Comparison of ENCODE assay signal across 29 cellular contexts in genomic region chr2:180790891-180791290, GRCh38.
A peak's percentile ranks its signal among the peaks of the same experiment; 100 is the strongest.
DNase-seq lines count a peak whose midpoint lies in the region; ATAC-seq, FAIRE-seq and TF ChIP-seq lines count a peak whose summit lies in the region.
"Had no signal": no experiment of that assay in that cellular context is flagged by ENCODE, and none has a peak within 500 bp of the region (broad histone marks: within the 10 kb centered on the region; RNA-seq: fewer than 3 reads in every experiment).

No MANE protein-coding gene starts in this region.

- no peak overlapping the region for H3K27ac ChIP-seq in testis
- H3K27ac ChIP-seq: BLaER1, heart right ventricle, ovary, upper lobe of right lung had no signal

- H3K4me3 ChIP-seq in bronchial epithelial cell (ENCODE audit: low read depth, low read length): no peak overlapping the region
- H3K4me3 ChIP-seq in fibroblast of the aortic adventitia (ENCODE audit: low read depth, low read length): no peak overlapping the region
- no peak overlapping the region for H3K4me3 ChIP-seq in testis
- H3K4me3 ChIP-seq: BLaER1, GM12878, heart right ventricle, ovary, upper lobe of right lung had no signal

- no peak for TF ChIP-seq POLR2A in testis (IDR thresholded peaks at IDR 0.05)

- in situ Hi-C loops in KBM-7 (cut with MboI; ENCODE audit: low pct_unique_long_range_greater_than_20kb, low sequenced_read_pairs): no loop called here

- ATAC-seq in sciatic nerve: no peak
- ATAC-seq: activated CD8-positive, alpha-beta memory T cell treated with anti-CD3 and anti-CD28 coated beads, Interleukin-2, amount 10 ng/mL, durations not matched to agents 7 days and 5 days; GM12878; heart right ventricle; left cardiac atrium; upper lobe of right lung had no signal

- H3K4me1 ChIP-seq in testis: no peaks in the 10 kb centered on the region
- H3K4me1 ChIP-seq: BLaER1, heart right ventricle, upper lobe of right lung had no signal

- no peak for TF ChIP-seq CTCF in AG09319 (IDR thresholded peaks at IDR 0.05; ENCODE audit: low read depth, low read length)
- TF ChIP-seq CTCF in bronchial epithelial cell (IDR thresholded peaks at IDR 0.05; ENCODE audit: insufficient read depth, low read length, severe bottlenecking): no peak
- no peak for TF ChIP-seq CTCF in fibroblast of the aortic adventitia (IDR thresholded peaks at IDR 0.05; ENCODE audit: insufficient read depth, low read length)
- no peak for TF ChIP-seq CTCF in testis (IDR thresholded peaks at IDR 0.05)

- H3K36me3 ChIP-seq in bronchial epithelial cell (ENCODE audit: control insufficient read depth, insufficient read depth, low read length) (no peaks in the 10 kb centered on the region), testis (ENCODE audit: low read depth, missing control alignments) (no peaks in the 10 kb centered on the region)
- H3K36me3 ChIP-seq: BLaER1, heart right ventricle, ovary, upper lobe of right lung had no signal

- H3K27me3 ChIP-seq in bronchial epithelial cell (ENCODE audit: control insufficient read depth, insufficient read depth, low read length) (no peaks in the 10 kb centered on the region), testis (no peaks in the 10 kb centered on the region)
- H3K27me3 ChIP-seq: BLaER1, heart right ventricle, ovary, upper lobe of right lung had no signal

- DNase-seq in AG09319 (ENCODE audit: extremely low read depth, low read depth): peak; percentile 15
- peak; percentile 11 for DNase-seq in NCI-H460 (ENCODE audit: extremely low read depth, low read depth)
- peak; percentile 22 for DNase-seq in bronchial epithelial cell (ENCODE audit: low read depth)
- DNase-seq in fibroblast of the aortic adventitia (ENCODE audit: low read depth): peak; percentile 51
- no peak for DNase-seq in sciatic nerve (ENCODE audit: low spot score)
- no peak for DNase-seq in GM19240 (ENCODE audit: insufficient read length, low spot score)
- DNase-seq in testis: no peak
- no peak for DNase-seq in KBM-7
- DNase-seq: activated B cell treated with CpG ODN at 0.5 μM for 24 hours; activated CD8-positive, alpha-beta memory T cell treated with anti-CD3 and anti-CD28 coated beads, Interleukin-2, amount 10 ng/mL, durations not matched to agents 7 days and 5 days; activated naive CD4-positive, alpha-beta T cell treated with anti-CD3 and anti-CD28 coated beads, Interleukin-2, amount 50 U/mL, for 16 hours; anterior cingulate cortex; caudate nucleus; dermis blood vessel endothelial cell; DND-41; foreskin melanocyte; GOT3; heart right ventricle; left cardiac atrium; NCI-H146; NCI-H524 treated with DMSO at 0.1 percent for 48 hours; ovary; SIG-M5; stimulated activated CD4-positive, alpha-beta T cell treated with anti-CD3 and anti-CD28 coated beads, Interleukin-2, amount 100 ng/mL, for 48 hours; SW 1271; T-helper 9 cell; upper lobe of right lung had no signal

- intact Hi-C loops in sciatic nerve (cut with DNase I) (no loop called here), testis (cut with DNase I; ENCODE audit: low total_unique reads) (no loop called here)

- FAIRE-seq in bronchial epithelial cell (lab: Jason Lieb, UNC): no peak
- FAIRE-seq: GM12878 had no signal

- H3K9me3 ChIP-seq in testis: no peaks in the 10 kb centered on the region
- H3K9me3 ChIP-seq: BLaER1, heart right ventricle, ovary, upper lobe of right lung had no signal

Comparison
In these comparisons a context has a peak if more than half of its experiments do, and no peak if none do; other contexts are left out.
1. DNase-seq: peak in AG09319 (single experiment), NCI-H460 (single experiment), bronchial epithelial cell (single experiment) and fibroblast of the aortic adventitia (single experiment); none in sciatic nerve (single experiment), GM19240 (single experiment), testis (single experiment) and KBM-7 (single experiment).